9 cellular contexts compared by ENCODE assay signal in genomic region chr10:117601716-117602115, GRCh38. TPM values are rescaled to one million over a fixed set of nuclear protein-coding genes. Genes with fewer than 3 reads are reported as not detected.
"Had no signal": no experiment of that assay in that cellular context is flagged by ENCODE, and none has a peak within 500 bp of the region (broad histone marks: within the 10 kb centered on the region; RNA-seq: fewer than 3 reads in every experiment).

No MANE protein-coding gene starts in this region.

- ATAC-seq: GM12878 had no signal

- FAIRE-seq: G401.6, GM12878, GM12891, GM12892, GM18507, GM19239 had no signal

- H3K4me3 ChIP-seq: GM12878 had no signal

- DNase-seq: GDM1, GF-D8 had no signal

RNA-seq across cellular contexts. Expression of gene EMX2, which starts 59.2 kb away (rescaled TPM):
- total RNA-seq: G401, GM12878 had no signal
